Comparison of ENCODE assay signal across 3 cellular contexts in genomic region chr10:119003572-119004289, GRCh38.
TF ChIP-seq lines count a peak whose summit lies in the region.

No MANE protein-coding gene starts in this region.

TF ChIP-seq in A549, 52 proteins besides CTCF, POLR2A, EP300 and RAD21:
- no peak for TF ChIP-seq EHMT2 (IDR thresholded peaks at IDR 0.05; ENCODE audit: low read depth)
- no peak for TF ChIP-seq TFCP2L1 (CRISPR knock-in tag; IDR thresholded peaks at IDR 0.05)
- TF ChIP-seq, protein P1, sequence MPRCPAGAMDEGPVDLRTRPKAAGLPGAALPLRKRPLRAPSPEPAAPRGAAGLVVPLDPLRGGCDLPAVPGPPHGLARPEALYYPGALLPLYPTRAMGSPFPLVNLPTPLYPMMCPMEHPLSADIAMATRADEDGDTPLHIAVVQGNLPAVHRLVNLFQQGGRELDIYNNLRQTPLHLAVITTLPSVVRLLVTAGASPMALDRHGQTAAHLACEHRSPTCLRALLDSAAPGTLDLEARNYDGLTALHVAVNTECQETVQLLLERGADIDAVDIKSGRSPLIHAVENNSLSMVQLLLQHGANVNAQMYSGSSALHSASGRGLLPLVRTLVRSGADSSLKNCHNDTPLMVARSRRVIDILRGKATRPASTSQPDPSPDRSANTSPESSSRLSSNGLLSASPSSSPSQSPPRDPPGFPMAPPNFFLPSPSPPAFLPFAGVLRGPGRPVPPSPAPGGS (IDR thresholded peaks at IDR 0.05), result no peak
- no peak for TF ChIP-seq ZNF302 (CRISPR knock-in tag; IDR thresholded peaks at IDR 0.05)
- TF ChIP-seq JUN (IDR thresholded peaks at IDR 0.05), result no peak
TF ChIP-seq in A549: peak in this region for 0.

TF ChIP-seq in H1, 55 proteins besides CTCF, POLR2A, EP300 and RAD21:
- TF ChIP-seq POU5F1 (IDR thresholded peaks at IDR 0.05; ENCODE audit: low read depth, low read length) (no peak), KDM1A (IDR thresholded peaks at IDR 0.05; ENCODE audit: borderline replicate concordance, low read length) (no peak), CBX8 (IDR thresholded peaks at IDR 0.05; ENCODE audit: borderline replicate concordance, low read depth, low read length) (no peak), CBX5 (IDR thresholded peaks at IDR 0.05; ENCODE audit: low read depth, low read length) (no peak), E2F6 (IDR thresholded peaks at IDR 0.05) (no peak), RFX5 (IDR thresholded peaks at IDR 0.05; ENCODE audit: borderline replicate concordance, low read depth, low read length) (no peak), ASH2L (IDR thresholded peaks at IDR 0.05; ENCODE audit: low read length) (no peak)

TF ChIP-seq in SK-N-SH treated with all-trans-retinoic acid at 6 μM for 48 hours, 23 proteins besides CTCF, POLR2A, EP300 and RAD21:
- no peak for TF ChIP-seq PPARA (CRISPR knock-in tag; IDR thresholded peaks at IDR 0.05; ENCODE audit: borderline replicate concordance)
- TF ChIP-seq BACH2 (CRISPR knock-in tag; IDR thresholded peaks at IDR 0.05; ENCODE audit: borderline replicate concordance), result no peak
- TF ChIP-seq ZNF8 (CRISPR knock-in tag; IDR thresholded peaks at IDR 0.05), result no peak
- TF ChIP-seq TOX (CRISPR knock-in tag; IDR thresholded peaks at IDR 0.05; ENCODE audit: borderline replicate concordance), result no peak
- TF ChIP-seq ZC3H10 (CRISPR knock-in tag; IDR thresholded peaks at IDR 0.05), result no peak
- TF ChIP-seq OSR1 (CRISPR knock-in tag; IDR thresholded peaks at IDR 0.05), result no peak
- TF ChIP-seq ESRRG (CRISPR knock-in tag; IDR thresholded peaks at IDR 0.05), result no peak
- no peak for TF ChIP-seq CSDC2 (CRISPR knock-in tag; IDR thresholded peaks at IDR 0.05)
- TF ChIP-seq ZNF565 (CRISPR knock-in tag; conservative IDR thresholded peaks at IDR 0.05; ENCODE audit: low read depth), result no peak
- no peak for TF ChIP-seq ZNF70 (CRISPR knock-in tag; IDR thresholded peaks at IDR 0.05)
- no peak for TF ChIP-seq GLIS3 (CRISPR knock-in tag; IDR thresholded peaks at IDR 0.05)
- TF ChIP-seq ZFP30 (CRISPR knock-in tag; IDR thresholded peaks at IDR 0.05), result no peak
- no peak for TF ChIP-seq CREB5 (CRISPR knock-in tag; IDR thresholded peaks at IDR 0.05; ENCODE audit: low read depth)
- TF ChIP-seq, protein P2, sequence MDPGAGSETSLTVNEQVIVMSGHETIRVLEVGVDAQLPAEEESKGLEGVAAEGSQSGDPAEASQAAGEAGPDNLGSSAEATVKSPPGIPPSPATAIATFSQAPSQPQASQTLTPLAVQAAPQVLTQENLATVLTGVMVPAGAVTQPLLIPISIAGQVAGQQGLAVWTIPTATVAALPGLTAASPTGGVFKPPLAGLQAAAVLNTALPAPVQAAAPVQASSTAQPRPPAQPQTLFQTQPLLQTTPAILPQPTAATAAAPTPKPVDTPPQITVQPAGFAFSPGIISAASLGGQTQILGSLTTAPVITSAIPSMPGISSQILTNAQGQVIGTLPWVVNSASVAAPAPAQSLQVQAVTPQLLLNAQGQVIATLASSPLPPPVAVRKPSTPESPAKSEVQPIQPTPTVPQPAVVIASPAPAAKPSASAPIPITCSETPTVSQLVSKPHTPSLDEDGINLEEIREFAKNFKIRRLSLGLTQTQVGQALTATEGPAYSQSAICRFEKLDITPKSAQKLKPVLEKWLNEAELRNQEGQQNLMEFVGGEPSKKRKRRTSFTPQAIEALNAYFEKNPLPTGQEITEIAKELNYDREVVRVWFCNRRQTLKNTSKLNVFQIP (CRISPR knock-in tag; IDR thresholded peaks at IDR 0.05; ENCODE audit: borderline replicate concordance, low read depth), result no peak
- no peak for TF ChIP-seq PATZ1 (CRISPR knock-in tag; IDR thresholded peaks at IDR 0.05; ENCODE audit: borderline replicate concordance)
- TF ChIP-seq TCF4 (CRISPR knock-in tag; IDR thresholded peaks at IDR 0.05; ENCODE audit: borderline replicate concordance), result no peak
- no peak for TF ChIP-seq ZFP3 (CRISPR knock-in tag; IDR thresholded peaks at IDR 0.05)
- TF ChIP-seq SNAI2 (CRISPR knock-in tag; IDR thresholded peaks at IDR 0.05), result no peak
- TF ChIP-seq TSHZ2 (CRISPR knock-in tag; IDR thresholded peaks at IDR 0.05), result no peak
- no peak for TF ChIP-seq ISL1 (CRISPR knock-in tag; IDR thresholded peaks at IDR 0.05)
